Comparison of ENCODE assay signal across 14 cellular contexts in the genomic region with DNA sequence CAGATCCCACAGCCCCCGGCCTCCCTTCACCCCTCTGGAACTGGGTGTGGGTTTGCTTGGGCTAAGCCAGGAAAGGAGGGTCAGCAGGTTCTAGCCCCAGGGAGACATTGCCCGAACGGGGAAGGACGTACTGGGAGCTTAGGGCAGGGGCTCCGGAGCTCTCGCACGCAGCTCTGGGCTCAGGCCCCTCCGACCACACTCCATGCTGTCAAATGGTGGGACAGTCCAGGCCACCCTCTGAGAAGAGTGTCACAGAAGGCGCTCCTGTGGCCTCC. TPM values are rescaled to one million over a fixed set of nuclear protein-coding genes. Genes with fewer than 3 reads are reported as not detected.
DNase-seq lines count a peak whose midpoint lies in the region; ATAC-seq and TF ChIP-seq lines count a peak whose summit lies in the region.
"Had no signal": no experiment of that assay in that cellular context is flagged by ENCODE, and none has a peak within 500 bp of the region (broad histone marks: within the 10 kb centered on the region; RNA-seq: fewer than 3 reads in every experiment).

No MANE protein-coding gene starts in this region.

- TF ChIP-seq CTCF in AG04450 (IDR thresholded peaks at IDR 0.05; ENCODE audit: low read depth, low read length) (no peak), body of pancreas (IDR thresholded peaks at IDR 0.05) (no peak), lung (IDR thresholded peaks at IDR 0.05; ENCODE audit: control extremely low read depth, extremely low read depth) (no peak)

- H3K27me3 ChIP-seq in AG04450 (ENCODE audit: control insufficient read depth, insufficient read depth, low read length) (no peaks in the 10 kb centered on the region), body of pancreas (no peaks in the 10 kb centered on the region), lung (ENCODE audit: control insufficient read depth, insufficient read depth) (no peaks in the 10 kb centered on the region)

- DNase-seq in AG04450 (ENCODE audit: low read depth, low spot score) (no peak), body of pancreas (no peak), lung (ENCODE audit: low spot score) (no peak), hippocampal formation (lab: John Stamatoyannopoulos, UW) (no peak), cerebellar cortex (ENCODE audit: low spot score) (no peak)
- DNase-seq: activated CD8-positive, alpha-beta memory T cell treated with anti-CD3 and anti-CD28 coated beads for 24 hours; cortex of kidney; stimulated activated CD4-positive, alpha-beta T cell treated with anti-CD3 and anti-CD28 coated beads, Interleukin-2, amount 100 ng/mL, for 24 hours had no signal

- ATAC-seq in body of pancreas, result no peak
- no peak for ATAC-seq in lung (ENCODE audit: insufficient read depth, low FRiP score)
- no peak for ATAC-seq in GM21367 (IDR thresholded peaks at IDR 0.05; ENCODE audit: unreplicated experiment)
- no peak for ATAC-seq in HG02588 (IDR thresholded peaks at IDR 0.05; ENCODE audit: unreplicated experiment)
- ATAC-seq: HCT116, Panc1, WTC11 had no signal

- no peak for TF ChIP-seq POLR2A in body of pancreas (IDR thresholded peaks at IDR 0.05)

- POLR2A ChIA-PET in AG04450 (lab: Yijun Ruan, JAX), result interaction anchor here (4.6 kb wide), 1 partner anchor 13 kb away, joined by 63 read pairs; a partner anchor contains a TSS

- intact Hi-C loops in body of pancreas (cut with DNase I), result no loop called here

- H3K9me3 ChIP-seq in AG04450 (ENCODE audit: control insufficient read depth, insufficient read depth, low read length) (no peaks in the 10 kb centered on the region), body of pancreas (no peaks in the 10 kb centered on the region), lung (ENCODE audit: control insufficient read depth in 2 of 2, insufficient read depth in 1 of 2, low read length in 1 of 2) (no peaks in the 10 kb centered on the region)

- H3K27ac ChIP-seq in AG04450 (ENCODE audit: low read depth, low read length) (no peak overlapping the region), body of pancreas (peak overlapping the region; percentile 89 to 92 (median 90)), lung (ENCODE audit: low read depth in 1 of 2, low read length in 1 of 2) (peak overlapping the region in 1 of 2 donors; percentile 92), skin epidermis (peak overlapping the region in 11 of 21 experiments; percentile 1 to 81 (median 67))

- WGBS in body of pancreas, 2 donors, result 34% methylated on average over 9 of the region's 9 CpGs; no CpG with 5 or more reads in 1 of the 2 donors
- 76 to 93% methylated on average over 9 of the region's 9 CpGs for WGBS in lung, 2 donors

- CTCF ChIA-PET in AG04450 (lab: Charles Lee), result no interaction called here

- H3K4me1 ChIP-seq in body of pancreas, result peaks cover 67% of the 10 kb centered on the region
- peaks cover 7 to 16% of the 10 kb centered on the region in 2 donors for H3K4me1 ChIP-seq in lung (ENCODE audit: control insufficient read depth in 2 of 2, insufficient read depth in 2 of 2, low read length in 2 of 2)

- H3K36me3 ChIP-seq in body of pancreas (replicated peaks in 1 of 2; ENCODE audit: insufficient read depth in 1 of 2, low read depth in 2 of 2), result no peaks in the 10 kb centered on the region
- peaks cover 0 to 2% of the 10 kb centered on the region in 2 donors for H3K36me3 ChIP-seq in lung (ENCODE audit: control insufficient read depth in 2 of 2, insufficient read depth in 2 of 2, low read length in 2 of 2)

- H3K4me3 ChIP-seq in AG04450 (ENCODE audit: low read depth, low read length), result peak overlapping the region; percentile 55
- peak overlapping the region; percentile 30 to 31 for H3K4me3 ChIP-seq in body of pancreas
- peak overlapping the region; percentile 14 for H3K4me3 ChIP-seq in lung
- peak overlapping the region in 4 of 7 experiments; percentile 5 to 53 (median 22) for H3K4me3 ChIP-seq in skin epidermis

RNA-seq across cellular contexts. Expression of a gene that starts 13.3 kb away (rescaled TPM):
- polyA plus RNA-seq in AG04450 (2011; rRNA removed) (13.7 and 18.3 TPM in 2 replicates), lung (10 to 100 TPM in 1 of 2 donors, 1 to 10 TPM in 1; 6.4 to 19.8 TPM)
- 30.0 and 41.1 TPM in 2 replicates for polyA minus RNA-seq in AG04450 (2011; rRNA and poly(A)+ RNA removed)
- total RNA-seq in body of pancreas (10 to 100 TPM; 10.9 to 29.0 TPM), lung (10 to 100 TPM in 1 of 2 donors, 1 to 10 TPM in 1; 8.3 to 23.8 TPM)
